1 cellular context compared by ENCODE assay signal in genomic region chr16:88454315-88455057, GRCh38.
TF ChIP-seq lines count a peak whose summit lies in the region.

No MANE protein-coding gene starts in this region.

TF ChIP-seq in HepG2, 621 proteins besides CTCF, POLR2A, EP300 and RAD21 (continued from another document and continues in another):
- TF ChIP-seq ZBTB37 (CRISPR knock-in tag; IDR thresholded peaks at IDR 0.05) (no peak), RXRA (CRISPR knock-in tag; IDR thresholded peaks at IDR 0.05) (peak; percentile 25; the same call in 1 of the 2 replicates), ZNF576 (CRISPR knock-in tag; IDR thresholded peaks at IDR 0.05) (no peak), NFYB (CRISPR knock-in tag; IDR thresholded peaks at IDR 0.05) (no peak), ZNF20 (CRISPR knock-in tag; IDR thresholded peaks at IDR 0.05) (no peak), ZNF460 (CRISPR knock-in tag; IDR thresholded peaks at IDR 0.05; ENCODE audit: borderline replicate concordance) (no peak), ATF1 (CRISPR knock-in tag; IDR thresholded peaks at IDR 0.05) (no peak), STAT6 (CRISPR knock-in tag; IDR thresholded peaks at IDR 0.05; ENCODE audit: borderline replicate concordance) (no peak), ZNF563 (CRISPR knock-in tag; IDR thresholded peaks at IDR 0.05) (0 out of 2 replicates have a peak, but pooled peaks have one; percentile 26), MIXL1 (CRISPR knock-in tag; IDR thresholded peaks at IDR 0.05) (no peak), ATM (IDR thresholded peaks at IDR 0.05; ENCODE audit: borderline replicate concordance) (no peak), SP1 (IDR thresholded peaks at IDR 0.05) (no peak), SP1 (CRISPR knock-in tag; IDR thresholded peaks at IDR 0.05) (no peak), TBP (CRISPR knock-in tag; IDR thresholded peaks at IDR 0.05) (no peak), ZNF512 (CRISPR knock-in tag; IDR thresholded peaks at IDR 0.05) (no peak), ZSCAN25 (CRISPR knock-in tag; IDR thresholded peaks at IDR 0.05) (no peak), SALL1 (CRISPR knock-in tag; IDR thresholded peaks at IDR 0.05) (no peak), ZNF704 (CRISPR knock-in tag; IDR thresholded peaks at IDR 0.05; ENCODE audit: borderline replicate concordance) (no peak), ZNF614 (CRISPR knock-in tag; IDR thresholded peaks at IDR 0.05; ENCODE audit: borderline replicate concordance) (no peak), RNF219 (CRISPR knock-in tag; IDR thresholded peaks at IDR 0.05) (no peak), ZNF337 (CRISPR knock-in tag; IDR thresholded peaks at IDR 0.05; ENCODE audit: borderline replicate concordance, low read depth) (no peak)
- TF ChIP-seq, protein P1, sequence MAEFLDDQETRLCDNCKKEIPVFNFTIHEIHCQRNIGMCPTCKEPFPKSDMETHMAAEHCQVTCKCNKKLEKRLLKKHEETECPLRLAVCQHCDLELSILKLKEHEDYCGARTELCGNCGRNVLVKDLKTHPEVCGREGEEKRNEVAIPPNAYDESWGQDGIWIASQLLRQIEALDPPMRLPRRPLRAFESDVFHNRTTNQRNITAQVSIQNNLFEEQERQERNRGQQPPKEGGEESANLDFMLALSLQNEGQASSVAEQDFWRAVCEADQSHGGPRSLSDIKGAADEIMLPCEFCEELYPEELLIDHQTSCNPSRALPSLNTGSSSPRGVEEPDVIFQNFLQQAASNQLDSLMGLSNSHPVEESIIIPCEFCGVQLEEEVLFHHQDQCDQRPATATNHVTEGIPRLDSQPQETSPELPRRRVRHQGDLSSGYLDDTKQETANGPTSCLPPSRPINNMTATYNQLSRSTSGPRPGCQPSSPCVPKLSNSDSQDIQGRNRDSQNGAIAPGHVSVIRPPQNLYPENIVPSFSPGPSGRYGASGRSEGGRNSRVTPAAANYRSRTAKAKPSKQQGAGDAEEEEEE (CRISPR knock-in tag; IDR thresholded peaks at IDR 0.05; ENCODE audit: borderline replicate concordance) = no peak
- TF ChIP-seq, protein P2, sequence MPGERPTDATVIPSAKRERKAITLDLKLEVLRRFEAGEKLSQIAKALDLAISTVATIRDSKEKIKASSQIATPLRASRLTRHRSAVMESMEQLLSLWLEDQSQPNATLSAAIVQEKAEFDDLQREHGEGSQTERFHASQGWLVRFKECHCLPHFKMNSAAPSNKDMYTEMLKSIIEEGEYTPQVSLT (CRISPR knock-in tag; IDR thresholded peaks at IDR 0.05; ENCODE audit: borderline replicate concordance, low read depth) = no peak
- TF ChIP-seq, protein P3, sequence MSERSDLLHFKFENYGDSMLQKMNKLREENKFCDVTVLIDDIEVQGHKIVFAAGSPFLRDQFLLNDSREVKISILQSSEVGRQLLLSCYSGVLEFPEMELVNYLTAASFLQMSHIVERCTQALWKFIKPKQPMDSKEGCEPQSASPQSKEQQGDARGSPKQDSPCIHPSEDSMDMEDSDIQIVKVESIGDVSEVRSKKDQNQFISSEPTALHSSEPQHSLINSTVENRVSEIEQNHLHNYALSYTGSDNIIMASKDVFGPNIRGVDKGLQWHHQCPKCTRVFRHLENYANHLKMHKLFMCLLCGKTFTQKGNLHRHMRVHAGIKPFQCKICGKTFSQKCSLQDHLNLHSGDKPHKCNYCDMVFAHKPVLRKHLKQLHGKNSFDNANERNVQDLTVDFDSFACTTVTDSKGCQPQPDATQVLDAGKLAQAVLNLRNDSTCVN (CRISPR knock-in tag; IDR thresholded peaks at IDR 0.05; ENCODE audit: borderline replicate concordance) = no peak
- TF ChIP-seq, protein P4, sequence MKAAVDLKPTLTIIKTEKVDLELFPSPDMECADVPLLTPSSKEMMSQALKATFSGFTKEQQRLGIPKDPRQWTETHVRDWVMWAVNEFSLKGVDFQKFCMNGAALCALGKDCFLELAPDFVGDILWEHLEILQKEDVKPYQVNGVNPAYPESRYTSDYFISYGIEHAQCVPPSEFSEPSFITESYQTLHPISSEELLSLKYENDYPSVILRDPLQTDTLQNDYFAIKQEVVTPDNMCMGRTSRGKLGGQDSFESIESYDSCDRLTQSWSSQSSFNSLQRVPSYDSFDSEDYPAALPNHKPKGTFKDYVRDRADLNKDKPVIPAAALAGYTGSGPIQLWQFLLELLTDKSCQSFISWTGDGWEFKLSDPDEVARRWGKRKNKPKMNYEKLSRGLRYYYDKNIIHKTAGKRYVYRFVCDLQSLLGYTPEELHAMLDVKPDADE (CRISPR knock-in tag; IDR thresholded peaks at IDR 0.05) = no peak
- TF ChIP-seq, protein P5, sequence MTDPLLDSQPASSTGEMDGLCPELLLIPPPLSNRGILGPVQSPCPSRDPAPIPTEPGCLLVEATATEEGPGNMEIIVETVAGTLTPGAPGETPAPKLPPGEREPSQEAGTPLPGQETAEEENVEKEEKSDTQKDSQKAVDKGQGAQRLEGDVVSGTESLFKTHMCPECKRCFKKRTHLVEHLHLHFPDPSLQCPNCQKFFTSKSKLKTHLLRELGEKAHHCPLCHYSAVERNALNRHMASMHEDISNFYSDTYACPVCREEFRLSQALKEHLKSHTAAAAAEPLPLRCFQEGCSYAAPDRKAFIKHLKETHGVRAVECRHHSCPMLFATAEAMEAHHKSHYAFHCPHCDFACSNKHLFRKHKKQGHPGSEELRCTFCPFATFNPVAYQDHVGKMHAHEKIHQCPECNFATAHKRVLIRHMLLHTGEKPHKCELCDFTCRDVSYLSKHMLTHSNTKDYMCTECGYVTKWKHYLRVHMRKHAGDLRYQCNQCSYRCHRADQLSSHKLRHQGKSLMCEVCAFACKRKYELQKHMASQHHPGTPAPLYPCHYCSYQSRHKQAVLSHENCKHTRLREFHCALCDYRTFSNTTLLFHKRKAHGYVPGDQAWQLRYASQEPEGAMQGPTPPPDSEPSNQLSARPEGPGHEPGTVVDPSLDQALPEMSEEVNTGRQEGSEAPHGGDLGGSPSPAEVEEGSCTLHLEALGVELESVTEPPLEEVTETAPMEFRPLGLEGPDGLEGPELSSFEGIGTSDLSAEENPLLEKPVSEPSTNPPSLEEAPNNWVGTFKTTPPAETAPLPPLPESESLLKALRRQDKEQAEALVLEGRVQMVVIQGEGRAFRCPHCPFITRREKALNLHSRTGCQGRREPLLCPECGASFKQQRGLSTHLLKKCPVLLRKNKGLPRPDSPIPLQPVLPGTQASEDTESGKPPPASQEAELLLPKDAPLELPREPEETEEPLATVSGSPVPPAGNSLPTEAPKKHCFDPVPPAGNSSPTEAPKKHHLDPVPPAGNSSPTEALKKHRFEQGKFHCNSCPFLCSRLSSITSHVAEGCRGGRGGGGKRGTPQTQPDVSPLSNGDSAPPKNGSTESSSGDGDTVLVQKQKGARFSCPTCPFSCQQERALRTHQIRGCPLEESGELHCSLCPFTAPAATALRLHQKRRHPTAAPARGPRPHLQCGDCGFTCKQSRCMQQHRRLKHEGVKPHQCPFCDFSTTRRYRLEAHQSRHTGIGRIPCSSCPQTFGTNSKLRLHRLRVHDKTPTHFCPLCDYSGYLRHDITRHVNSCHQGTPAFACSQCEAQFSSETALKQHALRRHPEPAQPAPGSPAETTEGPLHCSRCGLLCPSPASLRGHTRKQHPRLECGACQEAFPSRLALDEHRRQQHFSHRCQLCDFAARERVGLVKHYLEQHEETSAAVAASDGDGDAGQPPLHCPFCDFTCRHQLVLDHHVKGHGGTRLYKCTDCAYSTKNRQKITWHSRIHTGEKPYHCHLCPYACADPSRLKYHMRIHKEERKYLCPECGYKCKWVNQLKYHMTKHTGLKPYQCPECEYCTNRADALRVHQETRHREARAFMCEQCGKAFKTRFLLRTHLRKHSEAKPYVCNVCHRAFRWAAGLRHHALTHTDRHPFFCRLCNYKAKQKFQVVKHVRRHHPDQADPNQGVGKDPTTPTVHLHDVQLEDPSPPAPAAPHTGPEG (CRISPR knock-in tag; IDR thresholded peaks at IDR 0.05) = no peak
- TF ChIP-seq, protein P6, sequence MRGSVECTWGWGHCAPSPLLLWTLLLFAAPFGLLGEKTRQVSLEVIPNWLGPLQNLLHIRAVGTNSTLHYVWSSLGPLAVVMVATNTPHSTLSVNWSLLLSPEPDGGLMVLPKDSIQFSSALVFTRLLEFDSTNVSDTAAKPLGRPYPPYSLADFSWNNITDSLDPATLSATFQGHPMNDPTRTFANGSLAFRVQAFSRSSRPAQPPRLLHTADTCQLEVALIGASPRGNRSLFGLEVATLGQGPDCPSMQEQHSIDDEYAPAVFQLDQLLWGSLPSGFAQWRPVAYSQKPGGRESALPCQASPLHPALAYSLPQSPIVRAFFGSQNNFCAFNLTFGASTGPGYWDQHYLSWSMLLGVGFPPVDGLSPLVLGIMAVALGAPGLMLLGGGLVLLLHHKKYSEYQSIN (CRISPR knock-in tag; IDR thresholded peaks at IDR 0.05; ENCODE audit: borderline replicate concordance) = 0 out of 2 replicates have a peak, but pooled peaks have one; percentile 19
- TF ChIP-seq, protein P7, sequence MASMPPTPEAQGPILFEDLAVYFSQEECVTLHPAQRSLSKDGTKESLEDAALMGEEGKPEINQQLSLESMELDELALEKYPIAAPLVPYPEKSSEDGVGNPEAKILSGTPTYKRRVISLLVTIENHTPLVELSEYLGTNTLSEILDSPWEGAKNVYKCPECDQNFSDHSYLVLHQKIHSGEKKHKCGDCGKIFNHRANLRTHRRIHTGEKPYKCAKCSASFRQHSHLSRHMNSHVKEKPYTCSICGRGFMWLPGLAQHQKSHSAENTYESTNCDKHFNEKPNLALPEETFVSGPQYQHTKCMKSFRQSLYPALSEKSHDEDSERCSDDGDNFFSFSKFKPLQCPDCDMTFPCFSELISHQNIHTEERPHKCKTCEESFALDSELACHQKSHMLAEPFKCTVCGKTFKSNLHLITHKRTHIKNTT (CRISPR knock-in tag; IDR thresholded peaks at IDR 0.05) = no peak
